In the genomic region with DNA sequence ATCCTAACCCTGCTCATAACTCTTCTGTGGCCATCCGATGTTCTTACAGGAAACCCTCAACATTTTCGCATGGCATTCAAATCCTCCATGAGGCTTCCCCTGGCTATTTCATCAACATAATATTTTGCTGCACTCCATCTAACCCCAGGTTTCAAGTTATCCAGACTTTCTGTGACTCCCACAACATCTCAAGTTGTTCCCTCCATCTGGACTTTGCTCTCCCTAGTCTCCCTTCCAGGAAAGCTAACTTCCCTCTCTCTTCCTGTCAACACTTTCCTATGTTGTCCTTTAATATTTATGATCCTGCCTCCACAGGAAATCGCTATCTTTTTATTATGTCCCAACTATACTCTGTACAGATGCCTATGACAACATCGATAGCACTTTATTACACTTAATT, we compare ENCODE assay signal across 25 cellular contexts.
"Had no signal": no experiment of that assay in that cellular context is flagged by ENCODE, and none has a peak within 500 bp of the region (broad histone marks: within the 10 kb centered on the region; RNA-seq: fewer than 3 reads in every experiment).

No MANE protein-coding gene starts in this region.

- H3K4me3 ChIP-seq: colonic mucosa, lower lobe of right lung, pancreas, testis, tibial artery had no signal

- H3K36me3 Mint-ChIP-seq: immature natural killer cell; natural killer cell; stimulated activated effector memory CD8-positive, alpha-beta T cell treated with anti-CD3 and anti-CD28 coated beads, Interleukin-12 subunit alpha, Interleukin-12 subunit beta, amount 100 ng/mL, for 72 hours; type B pancreatic cell had no signal

- H3K9me3 Mint-ChIP-seq: dendritic cell treated with granulocyte-macrophage colony-stimulating factor and Interleukin-4, amounts not matched to agents 40 ng/mL and 50 ng/mL, for 4 days; endodermal cell; neural crest cell; type B pancreatic cell had no signal

- H3K27ac Mint-ChIP-seq: dendritic cell treated with granulocyte-macrophage colony-stimulating factor and Interleukin-4, amounts not matched to agents 40 ng/mL and 50 ng/mL, for 4 days; endodermal cell; immature natural killer cell; natural killer cell; stimulated activated effector memory CD8-positive, alpha-beta T cell treated with anti-CD3 and anti-CD28 coated beads, Interleukin-12 subunit alpha, Interleukin-12 subunit beta, amount 100 ng/mL, for 72 hours; type B pancreatic cell had no signal

- DNase-seq: colonic mucosa; effector CD8-positive, alpha-beta T cell; foreskin melanocyte; glutamatergic neuron; hypothalamus; immature natural killer cell; islet precursor cell; kidney glomerular epithelial cell; left colon; left ventricle myocardium superior; lower lobe of right lung; natural killer cell; pancreas; stimulated activated CD4-positive, alpha-beta T cell treated with anti-CD3 and anti-CD28 coated beads, Interleukin-2, amount 100 ng/mL, for 24 hours; stimulated activated CD4-positive, alpha-beta T cell treated with anti-CD3 and anti-CD28 coated beads, Interleukin-4, amount 100 ng/mL, for 24 hours; stimulated activated naive CD8-positive, alpha-beta T cell treated with anti-CD3 and anti-CD28 coated beads, Interleukin-15, Interleukin-2, amounts not matched to agents 100 U/mL and 50 U/mL, for 24 hours; substantia nigra; testis; tibial artery had no signal

- H3K4me1 Mint-ChIP-seq: immature natural killer cell; natural killer cell; neural crest cell; stimulated activated effector memory CD8-positive, alpha-beta T cell treated with anti-CD3 and anti-CD28 coated beads, Interleukin-12 subunit alpha, Interleukin-12 subunit beta, amount 100 ng/mL, for 72 hours had no signal

- ATAC-seq: left colon; left ventricle myocardium superior; lower lobe of right lung; natural killer cell; pancreas; sciatic nerve; stimulated activated effector memory CD8-positive, alpha-beta T cell treated with anti-CD3 and anti-CD28 coated beads, Interleukin-12 subunit alpha, Interleukin-12 subunit beta, amount 100 ng/mL, for 72 hours; stimulated activated naive CD8-positive, alpha-beta T cell treated with anti-CD3 and anti-CD28 coated beads, Interleukin-15, Interleukin-2, amounts not matched to agents 100 U/mL and 50 U/mL, for 24 hours had no signal

- H3K4me3 Mint-ChIP-seq: dendritic cell treated with granulocyte-macrophage colony-stimulating factor and Interleukin-4, amounts not matched to agents 40 ng/mL and 50 ng/mL, for 4 days; endodermal cell; immature natural killer cell; natural killer cell; neural crest cell; stimulated activated effector memory CD8-positive, alpha-beta T cell treated with anti-CD3 and anti-CD28 coated beads, Interleukin-12 subunit alpha, Interleukin-12 subunit beta, amount 100 ng/mL, for 72 hours; type B pancreatic cell had no signal

- FAIRE-seq: pancreas had no signal
